Comparison of ENCODE assay signal across 3 cellular contexts in the genomic region with DNA sequence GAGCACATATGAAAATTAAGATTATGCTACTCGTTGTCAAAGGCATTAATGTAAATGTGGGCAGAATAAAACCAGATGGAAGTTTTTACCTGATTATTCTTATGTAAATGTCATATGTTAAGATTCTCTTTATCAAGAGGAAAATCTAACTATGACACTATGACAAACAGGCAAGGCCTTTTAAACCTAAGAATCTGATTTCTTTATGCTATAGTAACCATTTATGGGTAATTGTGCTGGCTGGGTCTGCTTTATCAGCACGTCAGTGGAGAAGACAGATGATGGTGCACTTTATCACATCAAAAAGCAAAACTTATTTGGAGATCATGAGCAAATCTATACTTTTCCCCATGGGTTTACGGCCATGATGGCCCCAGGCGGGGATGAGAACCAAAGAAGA.
"Had no signal": no experiment of that assay in that cellular context is flagged by ENCODE, and none has a peak within 500 bp of the region (broad histone marks: within the 10 kb centered on the region; RNA-seq: fewer than 3 reads in every experiment).

No MANE protein-coding gene starts in this region.

- DNase-seq: GDM1, GF-D8 had no signal

- ATAC-seq: GM12878 had no signal

- H3K4me3 ChIP-seq: GM12878 had no signal
